In the genomic region with DNA sequence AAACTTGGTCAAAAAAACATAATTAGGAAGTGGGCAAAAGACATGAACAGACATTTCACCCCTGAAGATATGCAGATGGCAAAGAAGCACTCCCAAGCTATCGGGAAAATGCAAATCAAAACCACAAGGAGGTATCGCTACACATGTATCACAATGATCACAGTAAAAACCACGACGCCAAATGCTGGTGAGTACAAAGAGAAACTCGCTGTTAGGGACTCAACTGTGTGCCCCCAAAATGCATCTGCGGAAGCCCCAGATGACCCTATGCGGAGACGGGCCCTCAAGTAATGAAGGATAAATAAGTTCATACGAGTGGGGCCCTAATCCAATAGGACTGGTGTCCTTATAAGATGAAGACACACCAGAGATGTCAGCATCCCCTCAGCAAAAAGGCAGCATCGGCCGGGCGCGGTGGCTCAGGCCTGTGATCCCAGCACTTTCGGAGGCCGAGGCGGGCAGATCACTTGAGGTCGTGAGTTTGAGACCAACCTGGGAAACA, we compare ENCODE assay signal across 11 cellular contexts. TPM values are rescaled to one million over a fixed set of nuclear protein-coding genes. Genes with fewer than 3 reads are reported as not detected.
DNase-seq lines count a peak whose midpoint lies in the region; ATAC-seq, FAIRE-seq and TF ChIP-seq lines count a peak whose summit lies in the region.
"Had no signal": no experiment of that assay in that cellular context is flagged by ENCODE, and none has a peak within 500 bp of the region (broad histone marks: within the 10 kb centered on the region; RNA-seq: fewer than 3 reads in every experiment).

No MANE protein-coding gene starts in this region.

- peaks cover 29% of the 10 kb centered on the region for H3K36me3 Mint-ChIP-seq in T-helper 1 cell treated with Interleukin-12 subunit alpha and Interleukin-12 subunit beta and Interleukin-4 antibody, amounts not matched to agents 30 μg/mL and 1 μg/mL, for 36 hours (ENCODE audit: low read depth)
- H3K36me3 Mint-ChIP-seq in natural killer cell treated with Interleukin-12 subunit alpha and Interleukin-12 subunit beta and Interleukin-15 and Interleukin-18, amount 100 ng/mL, for 72 hours, result peaks cover 5% of the 10 kb centered on the region

- TF ChIP-seq POLR2A in GM12892 (IDR thresholded peaks at IDR 0.05; ENCODE audit: low read depth, low read length) (no peak), breast epithelium (IDR thresholded peaks at IDR 0.05) (no peak)

- no peaks in the 10 kb centered on the region for H3K27me3 Mint-ChIP-seq in T-helper 1 cell treated with Interleukin-12 subunit alpha and Interleukin-12 subunit beta and Interleukin-4 antibody, amounts not matched to agents 30 μg/mL and 1 μg/mL, for 36 hours (ENCODE audit: low read depth)
- no peaks in the 10 kb centered on the region for H3K27me3 Mint-ChIP-seq in natural killer cell treated with Interleukin-12 subunit alpha and Interleukin-12 subunit beta and Interleukin-15 and Interleukin-18, amount 100 ng/mL, for 72 hours

- no peak overlapping the region for H3K4me3 ChIP-seq in breast epithelium
- H3K4me3 ChIP-seq: esophagus squamous epithelium had no signal

- H3K27ac ChIP-seq in breast epithelium, result no peak overlapping the region
- H3K27ac ChIP-seq: esophagus squamous epithelium had no signal

- TF ChIP-seq CTCF in breast epithelium (IDR thresholded peaks at IDR 0.05), result no peak

- peaks cover 46% of the 10 kb centered on the region for H3K4me1 Mint-ChIP-seq in T-helper 1 cell treated with Interleukin-12 subunit alpha and Interleukin-12 subunit beta and Interleukin-4 antibody, amounts not matched to agents 30 μg/mL and 1 μg/mL, for 36 hours (ENCODE audit: low read depth)
- H3K4me1 Mint-ChIP-seq in natural killer cell treated with Interleukin-12 subunit alpha and Interleukin-12 subunit beta and Interleukin-15 and Interleukin-18, amount 100 ng/mL, for 72 hours (ENCODE audit: low read depth in 2 of 2), result peaks cover 64 to 72% of the 10 kb centered on the region in 2 donors

- ATAC-seq in GM21515 (IDR thresholded peaks at IDR 0.05; ENCODE audit: unreplicated experiment) (peak; percentile 37), GM19035 (IDR thresholded peaks at IDR 0.05; ENCODE audit: unreplicated experiment) (no peak)
- ATAC-seq in natural killer cell treated with Interleukin-12 subunit alpha and Interleukin-12 subunit beta and Interleukin-15 and Interleukin-18, amount 100 ng/mL, for 72 hours, result peak; percentile 54 to 70

- no peaks in the 10 kb centered on the region for H3K9me3 Mint-ChIP-seq in T-helper 1 cell treated with Interleukin-12 subunit alpha and Interleukin-12 subunit beta and Interleukin-4 antibody, amounts not matched to agents 30 μg/mL and 1 μg/mL, for 36 hours
- no peaks in the 10 kb centered on the region for H3K9me3 Mint-ChIP-seq in natural killer cell treated with Interleukin-12 subunit alpha and Interleukin-12 subunit beta and Interleukin-15 and Interleukin-18, amount 100 ng/mL, for 72 hours

- H3K4me3 Mint-ChIP-seq in T-helper 1 cell treated with Interleukin-12 subunit alpha and Interleukin-12 subunit beta and Interleukin-4 antibody, amounts not matched to agents 30 μg/mL and 1 μg/mL, for 36 hours, result no peak overlapping the region
- peak overlapping the region; percentile 66 for H3K4me3 Mint-ChIP-seq in natural killer cell treated with Interleukin-12 subunit alpha and Interleukin-12 subunit beta and Interleukin-15 and Interleukin-18, amount 100 ng/mL, for 72 hours

- intact Hi-C loops in breast epithelium (cut with DNase I; ENCODE audit: low total_unique reads), result no loop called here

- no peaks in the 10 kb centered on the region for H3K27me3 ChIP-seq in breast epithelium
- H3K27me3 ChIP-seq: esophagus squamous epithelium had no signal

- H3K4me1 ChIP-seq in breast epithelium, result no peaks in the 10 kb centered on the region

- no peak for DNase-seq in GM12892 (ENCODE audit: insufficient read length)
- DNase-seq in natural killer cell treated with Interleukin-12 subunit alpha and Interleukin-12 subunit beta and Interleukin-15 and Interleukin-18, amount 100 ng/mL, for 72 hours (ENCODE audit: low spot score), result peak; percentile 49
- DNase-seq in NK-92 treated with Interleukin-12 subunit alpha and Interleukin-12 subunit beta, amount 100 ng/mL, for 24 hours (lab: John Stamatoyannopoulos, UW), result no peak
- DNase-seq in breast epithelium (ENCODE audit: low spot score in 2 of 2), result no peak
- DNase-seq: activated naive CD4-positive, alpha-beta T cell treated with anti-CD3 and anti-CD28 coated beads, Interleukin-2, amount 50 U/mL, for 16 hours; esophagus squamous epithelium; GF-D8; NCI-H1417 treated with DMSO at 0.1 percent for 48 hours had no signal

- H3K9me3 ChIP-seq in breast epithelium, result no peaks in the 10 kb centered on the region
- H3K9me3 ChIP-seq: esophagus squamous epithelium had no signal

- no peaks in the 10 kb centered on the region for H3K36me3 ChIP-seq in breast epithelium

- peak overlapping the region; percentile 63 for H3K27ac Mint-ChIP-seq in T-helper 1 cell treated with Interleukin-12 subunit alpha and Interleukin-12 subunit beta and Interleukin-4 antibody, amounts not matched to agents 30 μg/mL and 1 μg/mL, for 36 hours
- H3K27ac Mint-ChIP-seq in natural killer cell treated with Interleukin-12 subunit alpha and Interleukin-12 subunit beta and Interleukin-15 and Interleukin-18, amount 100 ng/mL, for 72 hours, result peak overlapping the region; percentile 21 to 83

- FAIRE-seq in GM12892 (lab: Jason Lieb, UNC), result peak; percentile 77

RNA-seq across cellular contexts. Expression of a gene that starts 10.2 kb away (rescaled TPM):
- 35.2 TPM for polyA plus RNA-seq in GM12892 (2012; ENCODE audit: missing spikeins)
- 100 to 1,000 TPM; 168 to 234 TPM for total RNA-seq in natural killer cell treated with Interleukin-12 subunit alpha and Interleukin-12 subunit beta and Interleukin-15 and Interleukin-18, amount 100 ng/mL, for 72 hours
- 10 to 100 TPM; 76.2 to 95.7 (median 81.9) TPM for total RNA-seq in breast epithelium

RNA-seq across cellular contexts. Expression of a gene that starts 10.4 kb away (rescaled TPM):
- polyA plus RNA-seq in GM12892 (2012; ENCODE audit: missing spikeins), result 12.8 TPM
- 10 to 100 TPM; 26.5 to 29.2 TPM for total RNA-seq in natural killer cell treated with Interleukin-12 subunit alpha and Interleukin-12 subunit beta and Interleukin-15 and Interleukin-18, amount 100 ng/mL, for 72 hours
- total RNA-seq in breast epithelium, result 10 to 100 TPM; 26.2 to 32.2 (median 28.2) TPM

RNA-seq across cellular contexts. Expression of a gene that starts 51.5 kb away (rescaled TPM):
- polyA plus RNA-seq in GM12892 (2012; ENCODE audit: missing spikeins), result 1.3 TPM
- 10 to 100 TPM; 15.4 to 19.6 TPM for total RNA-seq in natural killer cell treated with Interleukin-12 subunit alpha and Interleukin-12 subunit beta and Interleukin-15 and Interleukin-18, amount 100 ng/mL, for 72 hours
- 1 to 10 TPM; 5.3 to 9.4 (median 8.8) TPM for total RNA-seq in breast epithelium
